Comparison of ENCODE assay signal across 1 cellular context in genomic region chr20:25623736-25624499, GRCh38.
TF ChIP-seq lines count a peak whose summit lies in the region.

Gene NANP, minus strand, starts transcription at chr20:25624014. Its CDS starts 66 bp downstream, at chr20:25623948.

TF ChIP-seq in HEK293, 187 proteins besides CTCF, POLR2A, EP300 and RAD21 (continued from another document):
- TF ChIP-seq, protein P1, sequence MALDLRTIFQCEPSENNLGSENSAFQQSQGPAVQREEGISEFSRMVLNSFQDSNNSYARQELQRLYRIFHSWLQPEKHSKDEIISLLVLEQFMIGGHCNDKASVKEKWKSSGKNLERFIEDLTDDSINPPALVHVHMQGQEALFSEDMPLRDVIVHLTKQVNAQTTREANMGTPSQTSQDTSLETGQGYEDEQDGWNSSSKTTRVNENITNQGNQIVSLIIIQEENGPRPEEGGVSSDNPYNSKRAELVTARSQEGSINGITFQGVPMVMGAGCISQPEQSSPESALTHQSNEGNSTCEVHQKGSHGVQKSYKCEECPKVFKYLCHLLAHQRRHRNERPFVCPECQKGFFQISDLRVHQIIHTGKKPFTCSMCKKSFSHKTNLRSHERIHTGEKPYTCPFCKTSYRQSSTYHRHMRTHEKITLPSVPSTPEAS (tag by site-specific recombination; IDR thresholded peaks at IDR 0.05) = no peak; the same call in 1 of the 2 replicates
- TF ChIP-seq ZNF701 (tag by site-specific recombination; IDR thresholded peaks at IDR 0.05) (no peak), ZNF654 (tag by site-specific recombination; IDR thresholded peaks at IDR 0.05; ENCODE audit: low read depth) (no peak), ZNF404 (tag by site-specific recombination; IDR thresholded peaks at IDR 0.05) (no peak), ZNF366 (tag by site-specific recombination; conservative IDR thresholded peaks at IDR 0.05) (peak; percentile 50; the same call in 1 of the 2 replicates)
